In the genomic region with DNA sequence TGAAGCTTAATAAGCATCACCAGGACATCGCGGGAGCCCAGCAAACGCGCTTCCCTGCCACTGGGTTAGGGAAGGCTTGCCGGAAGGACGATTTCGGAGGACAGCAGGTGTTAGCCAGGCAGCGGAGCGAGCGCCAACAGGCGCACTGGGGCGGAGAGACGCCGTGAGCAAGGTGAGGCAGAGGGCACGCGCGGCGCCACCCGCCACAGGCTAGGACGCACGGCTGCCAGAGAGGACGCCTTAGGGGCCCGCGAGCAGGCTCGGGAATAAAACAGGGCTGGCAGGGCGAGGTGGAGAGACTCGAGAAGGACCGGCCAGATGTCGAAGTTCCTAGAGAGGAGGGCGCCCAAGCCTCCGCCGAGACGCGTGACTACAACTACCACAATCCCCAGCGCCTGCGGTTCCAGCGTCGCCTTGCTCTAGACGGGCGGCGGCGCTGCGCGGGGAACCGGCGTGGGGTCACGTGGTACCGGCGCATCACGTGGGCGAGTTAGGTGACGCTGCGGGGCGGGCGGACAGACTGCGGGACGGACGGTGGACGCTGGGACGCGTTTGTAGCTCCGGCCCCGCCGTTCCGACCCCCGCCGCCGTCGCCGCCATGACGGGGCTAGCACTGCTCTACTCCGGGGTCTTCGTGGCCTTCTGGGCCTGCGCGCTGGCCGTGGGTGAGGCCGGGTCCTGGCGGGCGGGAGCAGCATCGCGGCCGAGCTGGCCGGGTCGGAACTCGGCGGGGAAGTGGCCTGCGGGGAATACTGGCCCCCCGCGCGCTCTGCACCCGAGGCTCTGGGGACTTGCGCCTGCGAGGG, we compare ENCODE assay signal across 9 cellular contexts. TPM values are rescaled to one million over a fixed set of nuclear protein-coding genes. Genes with fewer than 3 reads are reported as not detected.
DNase-seq lines count a peak whose midpoint lies in the region; ATAC-seq, FAIRE-seq and TF ChIP-seq lines count a peak whose summit lies in the region.
"Had no signal": no experiment of that assay in that cellular context is flagged by ENCODE, and none has a peak within 500 bp of the region (broad histone marks: within the 10 kb centered on the region; RNA-seq: fewer than 3 reads in every experiment).

A gene (plus strand): TSS at position 518 of the 806 bp plus-strand sequence. CDS start 81 bp downstream, at position 599.

- H3K27ac ChIP-seq in kidney (ENCODE audit: low read depth in 2 of 2, low read length in 2 of 2): peak within 1 kb of the TSS; percentile 97

- H3K9ac ChIP-seq in kidney (ENCODE audit: low read length in 2 of 2): peak within 1 kb of the TSS; percentile 85 to 88

- peaks cover 5 to 26% of the 10 kb centered on the region in 2 donors for H3K36me3 ChIP-seq in kidney (ENCODE audit: control insufficient read depth in 1 of 2, insufficient read depth in 2 of 2, low read length in 2 of 2)

- DNase-seq in Ammon's horn (ENCODE audit: low spot score): peak; percentile 98
- peak; percentile 100 for DNase-seq in NCI-H510A (lab: John Stamatoyannopoulos, UW)
- peak; percentile 88 for DNase-seq in activated CD4-positive, alpha-beta T cell treated with anti-CD3 and anti-CD28 coated beads for 1 hour
- peak; percentile 62 to 85 for DNase-seq in cerebellar nuclear complex (lab: John Stamatoyannopoulos, UW)
- DNase-seq in kidney: peak; percentile 99
- DNase-seq in stimulated activated CD4-positive, alpha-beta T cell treated with anti-CD3 and anti-CD28 coated beads, Interleukin-15, amount 100 ng/mL, for 1 hour (ENCODE audit: low read depth in 1 of 2, low spot score in 1 of 2): peak; percentile 82 to 94

- ATAC-seq in HG03432 (IDR thresholded peaks at IDR 0.05; ENCODE audit: unreplicated experiment): peak; percentile 76

- no peak for FAIRE-seq in kidney (lab: Jason Lieb, UNC)
- FAIRE-seq: endometrium had no signal

- TF ChIP-seq CTCF in kidney (IDR thresholded peaks at IDR 0.05; ENCODE audit: borderline replicate concordance, extremely low read depth, insufficient read depth): peak; percentile 27

- H3K9me3 ChIP-seq in kidney (ENCODE audit: control insufficient read depth in 1 of 2, low read length in 2 of 2): no peaks in the 10 kb centered on the region

- peaks cover 8 to 44% of the 10 kb centered on the region in 2 donors for H3K4me1 ChIP-seq in kidney (ENCODE audit: control insufficient read depth in 1 of 2, insufficient read depth in 1 of 2, low read depth in 1 of 2, low read length in 2 of 2)

- intact Hi-C loops in kidney (cut with DNase I): no loop called here

- H3K4me3 ChIP-seq in kidney (ENCODE audit: low read length in 2 of 2): peak within 1 kb of the TSS; percentile 73 to 81

- TF ChIP-seq POLR2A in GM19193 (IDR thresholded peaks at IDR 0.05; ENCODE audit: extremely low read depth, insufficient read depth, insufficient read length): peak; percentile 83

RNA-seq across cellular contexts. Expression of the gene that starts here (rescaled TPM):
- 156 TPM for total RNA-seq in kidney
- 636 TPM for polyA plus RNA-seq in kidney (ENCODE audit: insufficient read depth, low read depth, low replicate concordance)

Comparison
In these comparisons a context has a peak if more than half of its experiments do, and no peak if none do; other contexts are left out.
1. Peak in every context shown above with its lines: DNase-seq, ATAC-seq, H3K4me3 ChIP-seq and H3K27ac ChIP-seq.